ENCODE assay signal across 8 cellular contexts in the genomic region with DNA sequence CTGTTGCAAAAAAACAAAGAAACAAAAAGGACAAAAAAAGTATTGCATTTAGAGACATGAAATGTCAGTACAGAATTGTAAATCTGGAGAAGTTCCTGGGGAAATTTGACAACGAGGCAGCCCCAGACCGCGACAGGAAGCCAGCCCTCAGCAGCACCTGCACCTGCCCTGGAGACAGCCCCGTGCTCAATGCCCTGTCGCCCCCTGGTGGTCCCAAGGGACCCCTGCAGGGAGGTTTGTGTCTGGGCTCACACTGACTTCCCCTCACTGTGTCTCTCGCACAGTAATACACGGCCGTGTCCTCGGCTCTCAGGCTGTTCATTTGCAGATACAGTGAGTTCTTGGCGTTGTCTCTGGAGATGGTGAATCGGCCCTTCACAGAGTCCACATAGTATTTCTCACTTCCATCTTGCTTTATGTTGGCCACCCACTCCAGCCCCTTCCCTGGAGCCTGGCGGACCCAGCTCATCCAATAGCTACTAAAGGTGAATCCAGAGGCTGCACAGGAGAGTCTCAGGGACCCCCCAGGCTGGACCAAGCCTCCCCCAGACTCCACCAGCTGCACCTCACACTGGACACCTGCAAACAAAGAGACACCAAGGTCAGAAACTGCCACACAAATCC.
A peak's percentile ranks its signal among the peaks of the same experiment; 100 is the strongest.
DNase-seq lines count a peak whose midpoint lies in the region; ATAC-seq, FAIRE-seq and TF ChIP-seq lines count a peak whose summit lies in the region.
"Not testable (repeated sequence)": the region's sequence is repeated elsewhere in the genome, so short reads cannot be mapped to it uniquely, and the experiment has no call there.

No MANE protein-coding gene starts in this region.

- H3K4me3 Mint-ChIP-seq in activated naive CD8-positive, alpha-beta T cell treated with anti-CD3 and anti-CD28 coated beads, Interleukin-2, amount 50 U/mL, for 24 hours: not testable (repeated sequence)
- peak overlapping the region; percentile 80 for H3K4me3 Mint-ChIP-seq in memory B cell

- H3K4me1 ChIP-seq in A673 (ENCODE audit: insufficient read depth, low read length, poor library complexity, severe bottlenecking): not testable (repeated sequence)

- not testable (repeated sequence) for H3K36me3 ChIP-seq in A673 (ENCODE audit: insufficient read depth, low read length, poor library complexity, severe bottlenecking)

- peak; percentile 69 for FAIRE-seq in GM18507 (lab: Jason Lieb, UNC)

- not testable (repeated sequence) for H3K27ac ChIP-seq in A673 (ENCODE audit: low read depth, low read length, poor library complexity, severe bottlenecking)

- peak; percentile 46 for TF ChIP-seq CTCF in A673 (conservative IDR thresholded peaks at IDR 0.05; ENCODE audit: low read depth, low read length)

- BruUV-seq in A673 (replicated peaks; lab: Mats Ljungman, UMichigan): not testable (repeated sequence)

- DNase-seq in A673 (ENCODE audit: low spot score): peak; percentile 26
- DNase-seq in GM18507 (ENCODE audit: extremely low spot score, insufficient read length, low read depth): peak; percentile 12
- DNase-seq in NCI-H1694 (lab: John Stamatoyannopoulos, UW): peak; percentile 55
- peak; percentile 63 to 83 (median 73) for DNase-seq in T-helper 1 cell
- peak; percentile 49 to 72 (median 66) for DNase-seq in activated CD8-positive, alpha-beta memory T cell treated with anti-CD3 and anti-CD28 coated beads for 48 hours (ENCODE audit: low read depth in 2 of 3, low spot score in 2 of 3)
- peak; percentile 67 for DNase-seq in activated naive CD8-positive, alpha-beta T cell treated with anti-CD3 and anti-CD28 coated beads, Interleukin-2, amount 50 U/mL, for 24 hours
- peak; percentile 44 to 47 for DNase-seq in memory B cell (ENCODE audit: low spot score in 2 of 2)
- DNase-seq in stimulated activated CD8-positive, alpha-beta memory T cell treated with anti-CD3 and anti-CD28 coated beads, Interleukin-12 subunit alpha, Interleukin-12 subunit beta, amount 100 ng/mL, for 24 hours (ENCODE audit: extremely low read depth): peak; percentile 47

- intact Hi-C loops in A673 (cut with micrococcal nuclease; ENCODE audit: unreplicated experiment): not testable (repeated sequence)

- not testable (repeated sequence) for H3K36me3 Mint-ChIP-seq in activated naive CD8-positive, alpha-beta T cell treated with anti-CD3 and anti-CD28 coated beads, Interleukin-2, amount 50 U/mL, for 24 hours (ENCODE audit: low read depth); memory B cell

- peak overlapping the region; percentile 64 for H3K27ac Mint-ChIP-seq in activated naive CD8-positive, alpha-beta T cell treated with anti-CD3 and anti-CD28 coated beads, Interleukin-2, amount 50 U/mL, for 24 hours
- H3K27ac Mint-ChIP-seq in memory B cell: not testable (repeated sequence)

- H3K9me3 ChIP-seq in A673 (ENCODE audit: low read depth, low read length, poor library complexity, severe bottlenecking): not testable (repeated sequence)

- H3K27me3 Mint-ChIP-seq in activated naive CD8-positive, alpha-beta T cell treated with anti-CD3 and anti-CD28 coated beads, Interleukin-2, amount 50 U/mL, for 24 hours; memory B cell: not testable (repeated sequence)

- CTCF ChIA-PET in A673 (lab: Charles Lee): not testable (repeated sequence)

- peak; percentile 40 for ATAC-seq in activated naive CD8-positive, alpha-beta T cell treated with anti-CD3 and anti-CD28 coated beads, Interleukin-2, amount 50 U/mL, for 24 hours
- ATAC-seq in memory B cell (ENCODE audit: low read depth): peak; percentile 86

- H3K9me3 Mint-ChIP-seq in activated naive CD8-positive, alpha-beta T cell treated with anti-CD3 and anti-CD28 coated beads, Interleukin-2, amount 50 U/mL, for 24 hours; memory B cell: not testable (repeated sequence)

- H3K4me1 Mint-ChIP-seq in activated naive CD8-positive, alpha-beta T cell treated with anti-CD3 and anti-CD28 coated beads, Interleukin-2, amount 50 U/mL, for 24 hours: peaks cover 11% of the 10 kb centered on the region
- not testable (repeated sequence) for H3K4me1 Mint-ChIP-seq in memory B cell

- POLR2A ChIA-PET in A673 (lab: Charles Lee; ENCODE audit: low non-redundant PET): not testable (repeated sequence)

- peaks cover 88% of the 10 kb centered on the region for H3K27me3 ChIP-seq in A673 (replicated peaks; ENCODE audit: insufficient read depth, low read depth, low read length, poor library complexity)

- H3K4me3 ChIP-seq in A673 (ENCODE audit: low read depth, low read length, poor library complexity, severe bottlenecking): not testable (repeated sequence)

Comparison
In these comparisons a context has a peak if more than half of its experiments do, and no peak if none do; other contexts are left out.
1. DNase-seq: peak in every context shown above with its lines; median percentile 73 in T-helper 1 cell; 67 in activated naive CD8-positive, alpha-beta T cell treated with anti-CD3 and anti-CD28 coated beads, Interleukin-2, amount 50 U/mL, for 24 hours; 66 in activated CD8-positive, alpha-beta memory T cell treated with anti-CD3 and anti-CD28 coated beads for 48 hours; 55 in NCI-H1694; 47 in stimulated activated CD8-positive, alpha-beta memory T cell treated with anti-CD3 and anti-CD28 coated beads, Interleukin-12 subunit alpha, Interleukin-12 subunit beta, amount 100 ng/mL, for 24 hours; 46 in memory B cell; 26 in A673; 12 in GM18507.